ENCODE assay signal across 2 cellular contexts in the genomic region with DNA sequence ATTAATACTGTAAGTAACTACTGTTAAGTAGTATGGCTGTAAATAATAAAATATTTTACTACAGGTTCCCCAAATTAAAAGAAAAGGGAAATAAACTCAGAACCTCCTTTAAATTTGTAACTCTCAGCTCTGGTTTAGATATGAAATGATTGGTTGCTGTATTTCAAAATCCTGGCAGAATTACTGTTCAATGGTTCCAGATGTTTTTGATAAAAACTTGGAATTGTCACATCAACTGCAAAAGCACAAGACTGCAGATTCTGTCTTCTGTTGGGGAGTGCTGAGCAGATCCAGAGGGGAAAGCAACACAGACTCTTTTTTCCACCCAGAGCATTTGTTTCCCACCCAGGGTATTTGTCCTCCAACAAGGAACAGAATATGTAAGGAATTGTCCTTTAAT.
TF ChIP-seq lines count a peak whose summit lies in the region.

No MANE protein-coding gene starts in this region.

TF ChIP-seq in IMR-90, 13 proteins besides CTCF, POLR2A, EP300 and RAD21:
- TF ChIP-seq, protein P1, sequence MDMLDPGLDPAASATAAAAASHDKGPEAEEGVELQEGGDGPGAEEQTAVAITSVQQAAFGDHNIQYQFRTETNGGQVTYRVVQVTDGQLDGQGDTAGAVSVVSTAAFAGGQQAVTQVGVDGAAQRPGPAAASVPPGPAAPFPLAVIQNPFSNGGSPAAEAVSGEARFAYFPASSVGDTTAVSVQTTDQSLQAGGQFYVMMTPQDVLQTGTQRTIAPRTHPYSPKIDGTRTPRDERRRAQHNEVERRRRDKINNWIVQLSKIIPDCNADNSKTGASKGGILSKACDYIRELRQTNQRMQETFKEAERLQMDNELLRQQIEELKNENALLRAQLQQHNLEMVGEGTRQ (IDR thresholded peaks at IDR 0.05; ENCODE audit: low read depth, low read length), result no peak
- TF ChIP-seq RCOR1 (IDR thresholded peaks at IDR 0.05; ENCODE audit: insufficient replicate concordance, low read length), result no peak
- TF ChIP-seq NFE2L2 (IDR thresholded peaks at IDR 0.05; ENCODE audit: low read depth, low read length), result no peak
- TF ChIP-seq CHD1 (IDR thresholded peaks at IDR 0.05; ENCODE audit: low read depth, low read length), result no peak
- TF ChIP-seq MAZ (IDR thresholded peaks at IDR 0.05; ENCODE audit: borderline replicate concordance, low read depth, low read length), result no peak
- TF ChIP-seq MAFK (IDR thresholded peaks at IDR 0.05; ENCODE audit: low read depth, low read length), result no peak
- TF ChIP-seq FOS (IDR thresholded peaks at IDR 0.05; ENCODE audit: low read depth, low read length), result no peak
- TF ChIP-seq RFX5 (IDR thresholded peaks at IDR 0.05; ENCODE audit: low read depth, low read length), result no peak
- TF ChIP-seq MXI1 (IDR thresholded peaks at IDR 0.05; ENCODE audit: borderline replicate concordance, low read depth, low read length), result no peak
- no peak for TF ChIP-seq SMC3 (IDR thresholded peaks at IDR 0.05; ENCODE audit: low read depth, low read length)
- no peak for TF ChIP-seq BHLHE40 (IDR thresholded peaks at IDR 0.05; ENCODE audit: low read depth, low read length)
- TF ChIP-seq, protein P2, sequence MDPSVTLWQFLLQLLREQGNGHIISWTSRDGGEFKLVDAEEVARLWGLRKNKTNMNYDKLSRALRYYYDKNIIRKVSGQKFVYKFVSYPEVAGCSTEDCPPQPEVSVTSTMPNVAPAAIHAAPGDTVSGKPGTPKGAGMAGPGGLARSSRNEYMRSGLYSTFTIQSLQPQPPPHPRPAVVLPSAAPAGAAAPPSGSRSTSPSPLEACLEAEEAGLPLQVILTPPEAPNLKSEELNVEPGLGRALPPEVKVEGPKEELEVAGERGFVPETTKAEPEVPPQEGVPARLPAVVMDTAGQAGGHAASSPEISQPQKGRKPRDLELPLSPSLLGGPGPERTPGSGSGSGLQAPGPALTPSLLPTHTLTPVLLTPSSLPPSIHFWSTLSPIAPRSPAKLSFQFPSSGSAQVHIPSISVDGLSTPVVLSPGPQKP (IDR thresholded peaks at IDR 0.05; ENCODE audit: borderline replicate concordance, low read depth, low read length), result no peak
- TF ChIP-seq CEBPB (IDR thresholded peaks at IDR 0.05; ENCODE audit: low read depth, low read length), result no peak

TF ChIP-seq in HepG2, 621 proteins besides CTCF, POLR2A, EP300 and RAD21:
- TF ChIP-seq ZNF709 (CRISPR knock-in tag; IDR thresholded peaks at IDR 0.05), result no peak
- TF ChIP-seq FOXK2 (IDR thresholded peaks at IDR 0.05), result no peak
- TF ChIP-seq HNF1A (IDR thresholded peaks at IDR 0.05; ENCODE audit: low read depth), result no peak
- TF ChIP-seq HNF1A (CRISPR knock-in tag; IDR thresholded peaks at IDR 0.05; ENCODE audit: borderline replicate concordance), result no peak
- TF ChIP-seq, protein P3, sequence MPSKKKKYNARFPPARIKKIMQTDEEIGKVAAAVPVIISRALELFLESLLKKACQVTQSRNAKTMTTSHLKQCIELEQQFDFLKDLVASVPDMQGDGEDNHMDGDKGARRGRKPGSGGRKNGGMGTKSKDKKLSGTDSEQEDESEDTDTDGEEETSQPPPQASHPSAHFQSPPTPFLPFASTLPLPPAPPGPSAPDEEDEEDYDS (CRISPR knock-in tag; IDR thresholded peaks at IDR 0.05), result no peak
- TF ChIP-seq, protein P4, sequence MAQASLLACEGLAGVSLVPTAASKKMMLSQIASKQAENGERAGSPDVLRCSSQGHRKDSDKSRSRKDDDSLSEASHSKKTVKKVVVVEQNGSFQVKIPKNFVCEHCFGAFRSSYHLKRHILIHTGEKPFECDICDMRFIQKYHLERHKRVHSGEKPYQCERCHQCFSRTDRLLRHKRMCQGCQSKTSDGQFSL (CRISPR knock-in tag; IDR thresholded peaks at IDR 0.05), result no peak
- TF ChIP-seq PCBP1 (IDR thresholded peaks at IDR 0.05; ENCODE audit: borderline replicate concordance, low read depth, low read length), result no peak
- no peak for TF ChIP-seq ZFP82 (CRISPR knock-in tag; IDR thresholded peaks at IDR 0.05; ENCODE audit: borderline replicate concordance)
- no peak for TF ChIP-seq ZNF335 (CRISPR knock-in tag; IDR thresholded peaks at IDR 0.05)
- no peak for TF ChIP-seq KAT2B (IDR thresholded peaks at IDR 0.05; ENCODE audit: borderline replicate concordance, low read depth, low read length)
- no peak for TF ChIP-seq DR1 (CRISPR knock-in tag; IDR thresholded peaks at IDR 0.05)
- TF ChIP-seq IKZF1 (IDR thresholded peaks at IDR 0.05), result no peak
- TF ChIP-seq, protein P5, sequence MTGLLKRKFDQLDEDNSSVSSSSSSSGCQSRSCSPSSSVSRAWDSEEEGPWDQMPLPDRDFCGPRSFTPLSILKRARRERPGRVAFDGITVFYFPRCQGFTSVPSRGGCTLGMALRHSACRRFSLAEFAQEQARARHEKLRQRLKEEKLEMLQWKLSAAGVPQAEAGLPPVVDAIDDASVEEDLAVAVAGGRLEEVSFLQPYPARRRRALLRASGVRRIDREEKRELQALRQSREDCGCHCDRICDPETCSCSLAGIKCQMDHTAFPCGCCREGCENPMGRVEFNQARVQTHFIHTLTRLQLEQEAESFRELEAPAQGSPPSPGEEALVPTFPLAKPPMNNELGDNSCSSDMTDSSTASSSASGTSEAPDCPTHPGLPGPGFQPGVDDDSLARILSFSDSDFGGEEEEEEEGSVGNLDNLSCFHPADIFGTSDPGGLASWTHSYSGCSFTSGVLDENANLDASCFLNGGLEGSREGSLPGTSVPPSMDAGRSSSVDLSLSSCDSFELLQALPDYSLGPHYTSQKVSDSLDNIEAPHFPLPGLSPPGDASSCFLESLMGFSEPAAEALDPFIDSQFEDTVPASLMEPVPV (CRISPR knock-in tag; IDR thresholded peaks at IDR 0.05), result no peak
- TF ChIP-seq, protein P6, sequence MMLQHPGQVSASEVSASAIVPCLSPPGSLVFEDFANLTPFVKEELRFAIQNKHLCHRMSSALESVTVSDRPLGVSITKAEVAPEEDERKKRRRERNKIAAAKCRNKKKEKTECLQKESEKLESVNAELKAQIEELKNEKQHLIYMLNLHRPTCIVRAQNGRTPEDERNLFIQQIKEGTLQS (CRISPR knock-in tag; IDR thresholded peaks at IDR 0.05), result no peak
- TF ChIP-seq FIP1L1 (IDR thresholded peaks at IDR 0.05; ENCODE audit: borderline replicate concordance, insufficient read depth, low read depth, low read length), result no peak
- no peak for TF ChIP-seq ZNF230 (CRISPR knock-in tag; IDR thresholded peaks at IDR 0.05)
